9 cellular contexts compared by ENCODE assay signal in genomic region chr1:12047120-12047876, GRCh38. TPM values are rescaled to one million over a fixed set of nuclear protein-coding genes. Genes with fewer than 3 reads are reported as not detected.
A peak's percentile ranks its signal among the peaks of the same experiment; 100 is the strongest.
DNase-seq lines count a peak whose midpoint lies in the region; ATAC-seq, FAIRE-seq and TF ChIP-seq lines count a peak whose summit lies in the region.
"Had no signal": no experiment of that assay in that cellular context is flagged by ENCODE, and none has a peak within 500 bp of the region (broad histone marks: within the 10 kb centered on the region; RNA-seq: fewer than 3 reads in every experiment).

No MANE protein-coding gene starts in this region.

- ATAC-seq in GM23338 = no peak

- no peaks in the 10 kb centered on the region; the same call in 2 of the 3 replicates for H3K36me3 Mint-ChIP-seq in GM23338 (ENCODE audit: low read depth)

- H3K4me2 ChIP-seq in GM23338 = no peak overlapping the region

- no peaks in the 10 kb centered on the region for H3K9me2 ChIP-seq in GM23338 (ENCODE audit: insufficient read depth)

- H3K4me3 ChIP-seq in HEK293 (ENCODE audit: low read depth, low read length) (no peak overlapping the region), GM23338 (no peak overlapping the region), vagina (no peak overlapping the region)
- H3K4me3 ChIP-seq: cardiac muscle cell had no signal

- peaks cover under 1% of the 10 kb centered on the region for H3K27me3 Mint-ChIP-seq in GM23338 (ENCODE audit: insufficient read depth, low read depth, poor library complexity)

- H3K27ac ChIP-seq in HEK293 (ENCODE audit: extremely low read depth, low read depth, low read length) (no peak overlapping the region), GM23338 (ENCODE audit: low read depth) (no peak overlapping the region), vagina (no peak overlapping the region)
- H3K27ac ChIP-seq: cardiac muscle cell had no signal

- no peaks in the 10 kb centered on the region for H3K9me3 ChIP-seq in HEK293 (ENCODE audit: control insufficient read depth, insufficient read depth, low read depth, low read length)
- no peaks in the 10 kb centered on the region for H3K9me3 ChIP-seq in vagina

- H3K27me3 ChIP-seq in GM23338 (ENCODE audit: insufficient read depth) (no peaks in the 10 kb centered on the region), vagina (no peaks in the 10 kb centered on the region)
- H3K27me3 ChIP-seq: cardiac muscle cell had no signal

- no peak for TF ChIP-seq CTCF in HEK293 (tag by site-specific recombination; IDR thresholded peaks at IDR 0.05)
- TF ChIP-seq CTCF in GM23338 (conservative IDR thresholded peaks at IDR 0.05; ENCODE audit: low read depth in 2 of 2) = no peak
- no peak for TF ChIP-seq CTCF in vagina (IDR thresholded peaks at IDR 0.05)

- H4K20me1 ChIP-seq in GM23338 (replicated peaks; ENCODE audit: insufficient read depth) = no peaks in the 10 kb centered on the region

- H3K79me2 ChIP-seq in GM23338 (replicated peaks; ENCODE audit: insufficient read depth) = no peaks in the 10 kb centered on the region

- DNase-seq in GM12891 (ENCODE audit: insufficient read length, low spot score) = no peak
- DNase-seq in T-helper 22 cell (ENCODE audit: low read depth) = peak; percentile 16
- DNase-seq in myocyte (ENCODE audit: low read depth) = peak; percentile 84
- DNase-seq in AG08395 (ENCODE audit: low spot score) = no peak
- no peak for DNase-seq in hippocampal formation (lab: John Stamatoyannopoulos, UW)
- no peak for DNase-seq in GM23338 (ENCODE audit: low spot score)
- DNase-seq in vagina (ENCODE audit: extremely low spot score in 2 of 2) = no peak

- no peaks in the 10 kb centered on the region for H3F3A ChIP-seq in GM23338 (replicated peaks; ENCODE audit: low read depth)

- H3K27ac Mint-ChIP-seq in GM23338 = no peak overlapping the region

- H3K9me3 Mint-ChIP-seq in GM23338 = no peaks in the 10 kb centered on the region; the same call in 2 of the 3 replicates

- peaks cover 11% of the 10 kb centered on the region for H3K4me1 Mint-ChIP-seq in GM23338

- POLR2A ChIA-PET in HEK293 (lab: Yijun Ruan, JAX) = interaction anchor here (1.3 kb wide), 1 partner anchor 10 kb away, joined by 3 read pairs; no protein-coding TSS in a partner anchor

- CTCF ChIA-PET in HEK293 (lab: Yijun Ruan, JAX) = no interaction called here

- no peak overlapping the region for H3K4me3 Mint-ChIP-seq in GM23338

- H3K4me1 ChIP-seq in HEK293 (ENCODE audit: control insufficient read depth, insufficient read depth, low read length) = no peaks in the 10 kb centered on the region
- peaks cover 5% of the 10 kb centered on the region; the same call in 1 of the 2 replicates for H3K4me1 ChIP-seq in GM23338 (ENCODE audit: insufficient read depth)
- H3K4me1 ChIP-seq in vagina = peaks cover 7% of the 10 kb centered on the region

- H2AFZ ChIP-seq in GM23338 = no peak overlapping the region

- no peak; the same call in 1 of the 2 replicates for TF ChIP-seq POLR2A in GM12891 (IDR thresholded peaks at IDR 0.05; ENCODE audit: low read depth, low read length)
- no peak for TF ChIP-seq POLR2A in vagina (IDR thresholded peaks at IDR 0.05)

- FAIRE-seq in GM12891 (lab: Jason Lieb, UNC) = no peak

- H3K36me3 ChIP-seq in HEK293 (ENCODE audit: control insufficient read depth in 2 of 2, insufficient read depth in 1 of 2, low read length in 2 of 2) (no peaks in the 10 kb centered on the region), GM23338 (ENCODE audit: insufficient read depth) (no peaks in the 10 kb centered on the region), vagina (no peaks in the 10 kb centered on the region)
- H3K36me3 ChIP-seq: cardiac muscle cell had no signal

- intact Hi-C loops in vagina (cut with DNase I) = no loop called here

TF ChIP-seq in GM12891, 5 proteins besides CTCF, POLR2A, EP300 and RAD21:
- TF ChIP-seq PAX5 (IDR thresholded peaks at IDR 0.05; ENCODE audit: insufficient read depth, low read length, severe bottlenecking) (peak; percentile 18), POLR2AphosphoS5 (IDR thresholded peaks at IDR 0.05; ENCODE audit: low read depth, low read length) (no peak), POU2F2 (IDR thresholded peaks at IDR 0.05; ENCODE audit: low read depth, low read length) (peak; percentile 94)

TF ChIP-seq in HEK293, 187 proteins besides CTCF, POLR2A, EP300 and RAD21 (continues in another document):
- no peak for TF ChIP-seq REPIN1 (tag by site-specific recombination; IDR thresholded peaks at IDR 0.05; ENCODE audit: low read depth)
- no peak for TF ChIP-seq ZNF747 (tag by site-specific recombination; IDR thresholded peaks at IDR 0.05)
- TF ChIP-seq KLF16 (tag by site-specific recombination; IDR thresholded peaks at IDR 0.05) = no peak
- peak; percentile 48; the same call in 1 of the 2 replicates for TF ChIP-seq ATF2 (tag by site-specific recombination; IDR thresholded peaks at IDR 0.05; ENCODE audit: low read depth)
- 0 out of 2 replicates have a peak, but pooled peaks have one; percentile 38 for TF ChIP-seq PRDM1 (tag by site-specific recombination; IDR thresholded peaks at IDR 0.05)
- TF ChIP-seq ZNF529 (tag by site-specific recombination; IDR thresholded peaks at IDR 0.05; ENCODE audit: insufficient replicate concordance) = no peak
- no peak for TF ChIP-seq ZNF302 (tag by site-specific recombination; IDR thresholded peaks at IDR 0.05; ENCODE audit: low read depth)
- no peak for TF ChIP-seq YY2 (tag by site-specific recombination; IDR thresholded peaks at IDR 0.05)

TF ChIP-seq in GM23338, 12 proteins besides CTCF, POLR2A, EP300 and RAD21:
- TF ChIP-seq EZH2phosphoT487 (IDR thresholded peaks at IDR 0.05; ENCODE audit: unreplicated experiment) = no peak
- no peak for TF ChIP-seq ETS1 (IDR thresholded peaks at IDR 0.05)
- no peak for TF ChIP-seq CREB1 (CRISPR knock-in tag; IDR thresholded peaks at IDR 0.05; ENCODE audit: low read depth)

RNA-seq across cellular contexts. Expression of gene TNFRSF8, which starts 15.8 kb away (rescaled TPM):
- 54.1 TPM for polyA plus RNA-seq in GM12891 (2012; ENCODE audit: low read depth, missing spikeins)
- 0.16 TPM in 1 of 2 replicates, not detected in the other for total RNA-seq in myocyte
- polyA plus RNA-seq in myocyte (2012) = not detected
- 26.1 and 28.2 TPM in 2 replicates for total RNA-seq in GM23338 (2014; rRNA removed; shearing (Covaris generic))
- polyA plus RNA-seq in GM23338 (2016; fragmentation: Nextera tagmentation; extraction: Ambion mirVana) = 11.7 and 11.8 TPM in 2 replicates
- 1.2 TPM for total RNA-seq in vagina
- polyA plus RNA-seq: cardiac muscle cell had no signal

RNA-seq across cellular contexts. Expression of gene MIIP, which starts 28.0 kb away (rescaled TPM):
- polyA plus RNA-seq in GM12891 (2012; ENCODE audit: low read depth, missing spikeins) = 43.9 TPM
- 40.2 and 43.7 TPM in 2 replicates for total RNA-seq in myocyte
- polyA plus RNA-seq in myocyte (2012) = 17.0 TPM
- 99.7 and 117 TPM in 2 replicates for total RNA-seq in GM23338 (2014; rRNA removed; shearing (Covaris generic))
- polyA plus RNA-seq in GM23338 (2016; fragmentation: Nextera tagmentation; extraction: Ambion mirVana) = 81.5 and 86.5 TPM in 2 replicates
- total RNA-seq in vagina = 34.6 TPM

Comparison
In these comparisons a context has a peak if more than half of its experiments do, and no peak if none do; other contexts are left out.
1. DNase-seq: peak in T-helper 22 cell (single experiment) and myocyte (single experiment); none in GM12891 (single experiment), AG08395 (single experiment), hippocampal formation (0 of 2), GM23338 (single experiment) and vagina (0 of 2).
2. RNA of gene TNFRSF8, which starts 15.8 kb away (total RNA-seq): 26.1 to 28.2 TPM in GM23338; 1.2 TPM in vagina (single experiment) and 0.16 TPM in myocyte; every median in the first group is over 10 times any median in the second.